30 cellular contexts compared by ENCODE assay signal in the genomic region with DNA sequence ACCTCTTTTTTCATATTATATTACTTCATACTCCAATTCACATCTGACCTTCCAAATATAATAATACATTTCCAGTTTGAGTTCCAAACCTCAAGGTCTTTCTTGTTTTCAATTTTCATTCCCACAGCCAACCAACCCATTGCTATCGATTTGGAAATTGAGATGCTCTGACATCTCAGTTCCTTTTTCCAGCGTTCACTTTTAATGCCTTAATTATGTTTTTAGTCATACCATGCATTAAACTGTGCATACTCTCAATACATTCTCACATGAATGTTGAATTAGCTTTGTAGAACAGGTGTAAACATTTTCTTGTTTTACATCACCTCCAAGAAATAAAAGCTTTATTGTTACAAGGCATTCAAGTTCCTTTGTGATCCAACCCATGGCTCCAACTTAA.
DNase-seq lines count a peak whose midpoint lies in the region; ATAC-seq, FAIRE-seq and TF ChIP-seq lines count a peak whose summit lies in the region.
"Had no signal": no experiment of that assay in that cellular context is flagged by ENCODE, and none has a peak within 500 bp of the region (broad histone marks: within the 10 kb centered on the region; RNA-seq: fewer than 3 reads in every experiment).

No MANE protein-coding gene starts in this region.

- no peaks in the 10 kb centered on the region for H3K4me1 ChIP-seq in small intestine (ENCODE audit: control insufficient read depth in 2 of 2, insufficient read depth in 1 of 2, low read depth in 1 of 2, low read length in 1 of 2)
- H3K4me1 ChIP-seq: A549, ascending aorta, esophagus squamous epithelium, transverse colon had no signal

- no peaks in the 10 kb centered on the region for H3K36me3 ChIP-seq in small intestine (ENCODE audit: control insufficient read depth in 2 of 2, insufficient read depth in 2 of 2, low read length in 2 of 2)
- H3K36me3 ChIP-seq: ascending aorta, esophagus squamous epithelium, ovary, transverse colon had no signal

- H3K9me3 ChIP-seq in small intestine (ENCODE audit: control insufficient read depth, low read depth), result no peaks in the 10 kb centered on the region
- H3K9me3 ChIP-seq: A549, ascending aorta, esophagus squamous epithelium, ovary, transverse colon had no signal

- no peak for FAIRE-seq in small intestine (lab: Jason Lieb, UNC)
- FAIRE-seq: A549, frontal cortex had no signal

- peaks cover 5 to 10% of the 10 kb centered on the region in 2 donors for H3K9me3 Mint-ChIP-seq in natural killer cell
- H3K9me3 Mint-ChIP-seq: activated naive CD8-positive, alpha-beta T cell treated with anti-CD3 and anti-CD28 coated beads for 36 hours; dendritic cell treated with granulocyte-macrophage colony-stimulating factor and Interleukin-4, amounts not matched to agents 40 ng/mL and 50 ng/mL, for 4 days; nephron progenitor cell had no signal

- TF ChIP-seq CTCF in natural killer cell (IDR thresholded peaks at IDR 0.05), result no peak

- no peak for DNase-seq in central memory CD4-positive, alpha-beta T cell
- DNase-seq in natural killer cell, result no peak
- DNase-seq in small intestine, result no peak
- DNase-seq: activated CD4-positive, alpha-beta T cell treated with anti-CD3 and anti-CD28 coated beads for 36 hours; activated CD8-positive, alpha-beta memory T cell treated with anti-CD3 and anti-CD28 coated beads for 24 hours; activated effector memory CD4-positive, alpha-beta T cell treated with Interleukin-2 at 50 U/mL for 16 hours; activated naive CD8-positive, alpha-beta T cell treated with anti-CD3 and anti-CD28 coated beads for 36 hours; AML-193; CD4-positive, alpha-beta memory T cell; EL; esophagus squamous epithelium; HCEC 1CT; NCI-H1417 treated with DMSO at 0.1 percent for 48 hours; NCI-H2081; nephron progenitor cell; ovary; T-helper 2 cell; transverse colon had no signal

- H3K4me3 ChIP-seq in small intestine (ENCODE audit: low read depth in 1 of 2, low read length in 2 of 2), result no peak overlapping the region
- H3K4me3 ChIP-seq: A549, ascending aorta, esophagus squamous epithelium, lung, ovary, transverse colon had no signal

- H3K4me1 Mint-ChIP-seq in natural killer cell, result no peaks in the 10 kb centered on the region
- H3K4me1 Mint-ChIP-seq: activated CD4-positive, alpha-beta T cell treated with anti-CD3 and anti-CD28 coated beads for 36 hours; activated naive CD8-positive, alpha-beta T cell treated with anti-CD3 and anti-CD28 coated beads for 36 hours; CD4-positive, alpha-beta memory T cell; nephron progenitor cell had no signal

- H3K27me3 Mint-ChIP-seq in natural killer cell (ENCODE audit: low read depth in 2 of 2), result no peaks in the 10 kb centered on the region
- H3K27me3 Mint-ChIP-seq: activated CD4-positive, alpha-beta T cell treated with anti-CD3 and anti-CD28 coated beads for 36 hours; activated naive CD8-positive, alpha-beta T cell treated with anti-CD3 and anti-CD28 coated beads for 36 hours; CD4-positive, alpha-beta memory T cell; dendritic cell treated with granulocyte-macrophage colony-stimulating factor and Interleukin-4, amounts not matched to agents 40 ng/mL and 50 ng/mL, for 4 days had no signal

- WGBS in small intestine, 3 donors, result 84 to 86% (median 85%) methylated on average over 2 of the region's 2 CpGs

- H3K4me3 Mint-ChIP-seq in natural killer cell, result no peak overlapping the region
- H3K4me3 Mint-ChIP-seq: activated CD4-positive, alpha-beta T cell treated with anti-CD3 and anti-CD28 coated beads for 36 hours; activated naive CD8-positive, alpha-beta T cell treated with anti-CD3 and anti-CD28 coated beads for 36 hours; CD4-positive, alpha-beta memory T cell; dendritic cell treated with granulocyte-macrophage colony-stimulating factor and Interleukin-4, amounts not matched to agents 40 ng/mL and 50 ng/mL, for 4 days; nephron progenitor cell had no signal

- H3K27me3 ChIP-seq in small intestine (ENCODE audit: control insufficient read depth in 2 of 2, insufficient read depth in 2 of 2, low read length in 2 of 2), result no peaks in the 10 kb centered on the region
- H3K27me3 ChIP-seq: ascending aorta, esophagus squamous epithelium, ovary, transverse colon had no signal

- H3K27ac ChIP-seq in small intestine (ENCODE audit: low read depth in 1 of 2, low read length in 1 of 2), result no peak overlapping the region
- H3K27ac ChIP-seq: A549, ascending aorta, esophagus squamous epithelium, KMS-11, ovary, transverse colon had no signal

- intact Hi-C loops in natural killer cell (cut with micrococcal nuclease), result no loop called here

- no peak overlapping the region for H3K27ac Mint-ChIP-seq in natural killer cell
- H3K27ac Mint-ChIP-seq: activated CD4-positive, alpha-beta T cell treated with anti-CD3 and anti-CD28 coated beads for 36 hours; activated naive CD8-positive, alpha-beta T cell treated with anti-CD3 and anti-CD28 coated beads for 36 hours; CD4-positive, alpha-beta memory T cell; dendritic cell treated with granulocyte-macrophage colony-stimulating factor and Interleukin-4, amounts not matched to agents 40 ng/mL and 50 ng/mL, for 4 days; nephron progenitor cell had no signal

- peak; percentile 50 for ATAC-seq in GM18517 (IDR thresholded peaks at IDR 0.05; ENCODE audit: unreplicated experiment)
- ATAC-seq in GM21360 (IDR thresholded peaks at IDR 0.05; ENCODE audit: unreplicated experiment), result peak; percentile 78
- peak; percentile 51 for ATAC-seq in HG02852 (IDR thresholded peaks at IDR 0.05; ENCODE audit: unreplicated experiment)
- peak; percentile 40 for ATAC-seq in HG03565 (IDR thresholded peaks at IDR 0.05; ENCODE audit: unreplicated experiment)
- ATAC-seq in esophagus mucosa, result no peak
- ATAC-seq in natural killer cell, result no peak
- ATAC-seq: A549; activated CD4-positive, alpha-beta T cell treated with anti-CD3 and anti-CD28 coated beads for 36 hours; SK-N-SH treated with all-trans-retinoic acid at 6 μM for 48 hours had no signal

- no peaks in the 10 kb centered on the region for H3K36me3 Mint-ChIP-seq in natural killer cell
- H3K36me3 Mint-ChIP-seq: activated naive CD8-positive, alpha-beta T cell treated with anti-CD3 and anti-CD28 coated beads for 36 hours; CD4-positive, alpha-beta memory T cell had no signal

Comparison
In these comparisons a context has a peak if more than half of its experiments do, and no peak if none do; other contexts are left out.
1. ATAC-seq: peak in GM18517 (single experiment), GM21360 (single experiment), HG02852 (single experiment) and HG03565 (single experiment); none in esophagus mucosa (single experiment) and natural killer cell (0 of 3).